In the genomic region with DNA sequence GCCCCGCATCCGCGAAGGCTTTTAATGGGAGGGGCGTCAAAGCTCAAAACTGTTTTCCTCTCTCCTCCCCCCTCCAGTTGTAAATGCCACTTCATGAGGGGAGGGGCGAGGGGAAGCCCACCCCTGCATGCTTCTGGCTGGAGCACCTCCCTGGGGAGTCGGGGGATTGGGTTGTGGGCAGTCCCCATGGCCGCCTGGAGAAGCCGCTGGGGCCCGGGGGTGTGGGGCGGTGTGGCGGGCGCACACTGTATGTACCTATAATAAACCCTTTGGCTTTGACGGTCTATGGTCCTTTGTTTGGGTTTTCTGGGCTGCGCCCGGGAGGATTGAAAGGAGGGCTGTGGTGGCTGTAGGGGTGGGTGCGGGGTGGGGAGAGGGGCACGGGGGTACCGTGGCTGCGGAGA, we compare ENCODE assay signal across 8 cellular contexts. TPM values are rescaled to one million over a fixed set of nuclear protein-coding genes. Genes with fewer than 3 reads are reported as not detected.
DNase-seq lines count a peak whose midpoint lies in the region; ATAC-seq and TF ChIP-seq lines count a peak whose summit lies in the region.

No MANE protein-coding gene starts in this region.

- H3K79me2 ChIP-seq in mammary epithelial cell (ENCODE audit: insufficient read depth, low read length), result peaks cover 5% of the 10 kb centered on the region

- H3K4me2 ChIP-seq in BLaER1 (peak overlapping the region; percentile 92), mammary epithelial cell (ENCODE audit: insufficient read depth, low read depth, low read length) (peak overlapping the region; percentile 24)

- peak overlapping the region; percentile 87 for H3K27ac ChIP-seq in BLaER1
- no peak overlapping the region for H3K27ac ChIP-seq in mammary epithelial cell (ENCODE audit: insufficient read depth, low read depth, low read length)
- H3K27ac ChIP-seq in mesodermal cell (ENCODE audit: low read depth, low read length, severe bottlenecking), result no peak overlapping the region

- CTCF ChIA-PET in mammary epithelial cell (lab: Charles Lee; ENCODE audit: low non-redundant PET), result no interaction called here

- H3K4me3 ChIP-seq in BLaER1 (peak overlapping the region; percentile 80), mammary epithelial cell (replicated peaks in 1 of 3; ENCODE audit: insufficient read depth in 1 of 3, low read depth in 2 of 3, low read length in 3 of 3) (peak overlapping the region; percentile 63 to 84 (median 72)), mesodermal cell (ENCODE audit: extremely low read depth, insufficient read depth, low read length, poor library complexity, severe bottlenecking) (peak overlapping the region; percentile 74)

- no peak for TF ChIP-seq CTCF in mammary epithelial cell (conservative IDR thresholded peaks at IDR 0.05 in 1 of 2, IDR thresholded peaks at IDR 0.05 in 1 of 2; ENCODE audit: extremely low read depth in 1 of 2, insufficient read depth in 1 of 2, low read depth in 1 of 2, low read length in 2 of 2)

- ATAC-seq in GM19467 (IDR thresholded peaks at IDR 0.05; ENCODE audit: unreplicated experiment), result peak; percentile 9
- ATAC-seq in HG02981 (IDR thresholded peaks at IDR 0.05; ENCODE audit: unreplicated experiment), result no peak

- H3K27me3 ChIP-seq in BLaER1, result no peaks in the 10 kb centered on the region
- H3K27me3 ChIP-seq in mammary epithelial cell (ENCODE audit: insufficient read depth, low read length), result no peaks in the 10 kb centered on the region

- in situ Hi-C loops in mammary epithelial cell (cut with MboI; ENCODE audit: low sequenced_read_pairs in 2 of 2), result no loop called here
- in situ Hi-C loops in ACHN (cut with HindIII; ENCODE audit: low pct_ligation_motif_present, low pct_unique_long_range_greater_than_20kb, low sequenced_read_pairs), result no loop called here

- H3K4me1 ChIP-seq in BLaER1 (peaks cover 76% of the 10 kb centered on the region), mammary epithelial cell (ENCODE audit: insufficient read depth, low read length) (peaks cover 6% of the 10 kb centered on the region), mesodermal cell (ENCODE audit: control insufficient read depth, insufficient read depth, low read length, poor library complexity, severe bottlenecking) (peaks cover 8% of the 10 kb centered on the region)

- H4K20me1 ChIP-seq in BLaER1 (0 out of 2 replicates have a peak, but pooled peaks cover 16% of the 10 kb centered on the region), mammary epithelial cell (ENCODE audit: insufficient read depth, low read length) (no peaks in the 10 kb centered on the region)

- WGBS in mammary epithelial cell (ENCODE audit: low coverage, missing lambda C conversion rate), result no CpG with 5 or more reads among the region's 19 CpGs
- WGBS in mesodermal cell (ENCODE audit: insufficient coverage in 2 of 2), 2 experiments, result 0 to 7% methylated on average over 3 to 10 of the region's 19 CpGs

- H3K36me3 ChIP-seq in BLaER1 (peaks cover 28% of the 10 kb centered on the region), mammary epithelial cell (ENCODE audit: insufficient read depth, low read length) (peaks cover 2% of the 10 kb centered on the region), mesodermal cell (ENCODE audit: control insufficient read depth, insufficient read depth, low read length) (peaks cover 30% of the 10 kb centered on the region)

- H3K9ac ChIP-seq in BLaER1 (peak overlapping the region; percentile 86), mammary epithelial cell (ENCODE audit: insufficient read depth, low read length) (no peak overlapping the region)

- DNase-seq in NCI-H2227 (lab: John Stamatoyannopoulos, UW; ENCODE audit: unreplicated experiment), result peak; percentile 92
- DNase-seq in mammary epithelial cell, result no peak
- no peak for DNase-seq in DMS114 treated with DMSO at 0.1 percent for 48 hours (lab: John Stamatoyannopoulos, UW; ENCODE audit: unreplicated experiment)
- DNase-seq in ACHN, result no peak

- BruUV-seq in mammary epithelial cell (replicated peaks; lab: Mats Ljungman, UMichigan), result no TSS peak

- intact Hi-C loops in mammary epithelial cell (cut with micrococcal nuclease), result no loop called here

- dilution Hi-C loops in mammary epithelial cell (cut with HindIII; ENCODE audit: low sequenced_read_pairs), result no loop called here

- H3K9me3 ChIP-seq in BLaER1 (no peaks in the 10 kb centered on the region), mammary epithelial cell (replicated peaks; ENCODE audit: insufficient read depth, low read length) (no peaks in the 10 kb centered on the region), mesodermal cell (ENCODE audit: control insufficient read depth, low read length) (no peaks in the 10 kb centered on the region)

- H2AFZ ChIP-seq in mammary epithelial cell (ENCODE audit: low read depth, low read length), result peak overlapping the region; percentile 89

RNA-seq across cellular contexts. Expression of gene SHKBP1, which starts 0.5 kb away (rescaled TPM):
- 10 to 100 TPM; 21.0 to 57.9 TPM for total RNA-seq in mammary epithelial cell
- polyA plus RNA-seq in mammary epithelial cell, result 44.4 TPM
- 68.1 TPM for polyA minus RNA-seq in mammary epithelial cell
- 92.0 TPM for polyA plus RNA-seq in mesodermal cell (2013, experiment 1 of 2)
- polyA plus RNA-seq in mesodermal cell (2013, experiment 2 of 2), result 81.3 TPM

RNA-seq across cellular contexts. Expression of gene LTBP4, which starts 25.0 kb away (rescaled TPM):
- 100 to 1,000 TPM in 1 of 2 donors, 10 to 100 TPM in 1; 27.5 to 148 TPM for total RNA-seq in mammary epithelial cell
- polyA plus RNA-seq in mammary epithelial cell, result 34.0 TPM
- polyA minus RNA-seq in mammary epithelial cell, result 75.7 TPM
- polyA plus RNA-seq in mesodermal cell (2013, experiment 1 of 2), result 141 TPM
- polyA plus RNA-seq in mesodermal cell (2013, experiment 2 of 2), result 112 TPM
